Comparison of ENCODE assay signal across 11 cellular contexts in genomic region chr22:32804823-32805585, GRCh38. TPM values are rescaled to one million over a fixed set of nuclear protein-coding genes. Genes with fewer than 3 reads are reported as not detected.
A peak's percentile ranks its signal among the peaks of the same experiment; 100 is the strongest.
DNase-seq lines count a peak whose midpoint lies in the region; ATAC-seq and TF ChIP-seq lines count a peak whose summit lies in the region.
"Had no signal": no experiment of that assay in that cellular context is flagged by ENCODE, and none has a peak within 500 bp of the region (broad histone marks: within the 10 kb centered on the region; RNA-seq: fewer than 3 reads in every experiment).

No MANE protein-coding gene starts in this region.

- H3K27me3 Mint-ChIP-seq in T-helper 17 cell, result peaks cover 82% of the 10 kb centered on the region

- in situ Hi-C loops in astrocyte of the spinal cord (cut with HindIII; ENCODE audit: low sequenced_read_pairs), result no loop called here

- no peak overlapping the region for H3K27ac Mint-ChIP-seq in T-helper 17 cell
- H3K27ac Mint-ChIP-seq: stimulated activated naive B cell treated with anti-CD40 and anti-IgM and Interleukin-4, amounts not matched to agents 10 μg/mL and 1 μg/mL and 100 μg/mL, for 72 hours had no signal

- peak overlapping the region; percentile 88 for H3K4me3 ChIP-seq in astrocyte of the spinal cord (ENCODE audit: low read depth, low read length)
- H3K4me3 ChIP-seq in heart right ventricle, result peak overlapping the region; percentile 78 to 100 (median 97)
- H3K4me3 ChIP-seq in trophoblast cell (ENCODE audit: low read depth, low read length), result no peak overlapping the region
- H3K4me3 ChIP-seq in urinary bladder (ENCODE audit: low read depth, low read length), result peak overlapping the region; percentile 90

- H3K4me1 ChIP-seq in heart right ventricle, result peaks cover 20 to 86% (median 67%) of the 10 kb centered on the region in 9 donors
- H3K4me1 ChIP-seq in trophoblast cell (ENCODE audit: control insufficient read depth in 1 of 2, insufficient read depth in 2 of 2, low read length in 2 of 2), result peaks cover 15 to 29% of the 10 kb centered on the region in 2 experiments
- H3K4me1 ChIP-seq in urinary bladder (ENCODE audit: insufficient read depth), result no peaks in the 10 kb centered on the region

- H3K4me2 ChIP-seq in trophoblast cell (ENCODE audit: low read length), result peak overlapping the region; percentile 73

- H3K36me3 ChIP-seq in heart right ventricle (peaks cover 0 to 16% (median 0%) of the 10 kb centered on the region in 9 donors), trophoblast cell (ENCODE audit: control insufficient read depth in 1 of 2, insufficient read depth in 2 of 2, low read length in 2 of 2) (peaks cover 23 to 43% of the 10 kb centered on the region in 2 experiments), urinary bladder (ENCODE audit: insufficient read depth) (no peaks in the 10 kb centered on the region)

- H4K12ac ChIP-seq in trophoblast cell (ENCODE audit: low read depth, low read length), result no peak overlapping the region

- H3K23ac ChIP-seq in trophoblast cell (ENCODE audit: low read length), result no peak overlapping the region

- no peak overlapping the region for H2AK5ac ChIP-seq in trophoblast cell (ENCODE audit: low read length)

- H2BK120ac ChIP-seq in trophoblast cell (ENCODE audit: insufficient read depth, low read length, poor library complexity), result no peak overlapping the region

- H3K4me1 Mint-ChIP-seq in T-helper 17 cell, result peaks cover 4% of the 10 kb centered on the region

- H3K4ac ChIP-seq in trophoblast cell (ENCODE audit: low read depth, low read length), result no peak overlapping the region

- H2BK12ac ChIP-seq in trophoblast cell (ENCODE audit: low read length), result no peak overlapping the region

- H2AFZ ChIP-seq in trophoblast cell (ENCODE audit: insufficient read depth, low read length, poor library complexity), result no peak overlapping the region

- H3K9me3 ChIP-seq in heart right ventricle (no peaks in the 10 kb centered on the region), trophoblast cell (ENCODE audit: insufficient read depth, low read depth, low read length) (peaks cover 2% of the 10 kb centered on the region), T-helper 17 cell (ENCODE audit: control insufficient read depth, low read length, poor library complexity, severe bottlenecking) (no peaks in the 10 kb centered on the region)

- no peak overlapping the region for H4K91ac ChIP-seq in trophoblast cell (ENCODE audit: low read depth, low read length)

- no peak overlapping the region for H3K18ac ChIP-seq in trophoblast cell (ENCODE audit: low read length)

- ATAC-seq in heart right ventricle (no peak), GM21737 (IDR thresholded peaks at IDR 0.05; ENCODE audit: unreplicated experiment) (no peak), GM19395 (IDR thresholded peaks at IDR 0.05; ENCODE audit: unreplicated experiment) (no peak), T-helper 17 cell (no peak)
- ATAC-seq: activated CD4-positive, CD25-positive, alpha-beta regulatory T cell treated with anti-CD3 and anti-CD28 coated beads, Interleukin-2, amount 50 U/mL, for 24 hours; stimulated activated naive B cell treated with anti-CD40 and anti-IgM and Interleukin-4, amounts not matched to agents 10 μg/mL and 1 μg/mL and 100 μg/mL, for 72 hours had no signal

- H3K4me3 Mint-ChIP-seq in T-helper 17 cell, result no peak overlapping the region
- H3K4me3 Mint-ChIP-seq: stimulated activated naive B cell treated with anti-CD40 and anti-IgM and Interleukin-4, amounts not matched to agents 10 μg/mL and 1 μg/mL and 100 μg/mL, for 72 hours had no signal

- DNase-seq in astrocyte of the spinal cord (ENCODE audit: low read depth, low spot score), result no peak
- DNase-seq in heart right ventricle, result peak in 1 of 2 donors; percentile 40
- DNase-seq in trophoblast cell, result peak in 1 of 2 donors; percentile 30
- DNase-seq in T-helper 17 cell, result no peak
- DNase-seq: activated T-cell treated with anti-CD3 and anti-CD28 coated beads, Interleukin-2, amount 50 U/mL, for 48 hours; stimulated activated naive B cell treated with anti-CD40 and anti-IgM and Interleukin-4, amounts not matched to agents 10 μg/mL and 1 μg/mL and 100 μg/mL, for 72 hours had no signal

- H3K79me1 ChIP-seq in trophoblast cell (ENCODE audit: low read length), result peaks cover 16% of the 10 kb centered on the region

- no peak overlapping the region for H2BK5ac ChIP-seq in trophoblast cell (ENCODE audit: low read depth, low read length, poor library complexity)

- peak overlapping the region in 9 of 10 donors; percentile 84 to 96 (median 89) for H3K27ac ChIP-seq in heart right ventricle
- no peak overlapping the region for H3K27ac ChIP-seq in trophoblast cell (ENCODE audit: low read depth, low read length)
- no peak overlapping the region for H3K27ac ChIP-seq in urinary bladder (ENCODE audit: low read depth)
- H3K27ac ChIP-seq: epithelial cell of prostate had no signal

- TF ChIP-seq CTCF in astrocyte of the spinal cord (IDR thresholded peaks at IDR 0.05; ENCODE audit: low read depth, low read length) (no peak), heart right ventricle (IDR thresholded peaks at IDR 0.05) (no peak)

- WGBS in heart right ventricle, 2 donors, result 31 to 35% methylated on average over 12 of the region's 12 CpGs
- WGBS in trophoblast cell (ENCODE audit: extremely low coverage, insufficient coverage, insufficient read length), result no CpG with 5 or more reads among the region's 12 CpGs
- 53% methylated on average over 12 of the region's 12 CpGs for WGBS in urinary bladder

- no peak overlapping the region for H3K14ac ChIP-seq in trophoblast cell (ENCODE audit: low read length)

- no peak overlapping the region for H3K9ac ChIP-seq in trophoblast cell (ENCODE audit: low read length)

- H3K27me3 ChIP-seq in heart right ventricle (peaks cover 0 to 24% (median 0%) of the 10 kb centered on the region in 7 donors), trophoblast cell (ENCODE audit: insufficient read depth, low read length) (no peaks in the 10 kb centered on the region)

- no peak overlapping the region for H4K8ac ChIP-seq in trophoblast cell (ENCODE audit: low read depth, low read length)

- peaks cover 3% of the 10 kb centered on the region for H3K36me3 Mint-ChIP-seq in T-helper 17 cell (ENCODE audit: low read depth)
- H3K36me3 Mint-ChIP-seq: stimulated activated naive B cell treated with anti-CD40 and anti-IgM and Interleukin-4, amounts not matched to agents 10 μg/mL and 1 μg/mL and 100 μg/mL, for 72 hours had no signal

- H3K79me2 ChIP-seq in trophoblast cell (ENCODE audit: control insufficient read depth, insufficient read depth, low read length, poor library complexity), result peaks cover 23% of the 10 kb centered on the region

- intact Hi-C loops in heart right ventricle (cut with DNase I), result loop anchor here in 8 of 10 donors (1.0 to 10.0 kb wide), 9 partner anchors 32 to 192 kb away; no protein-coding TSS in a partner anchor

RNA-seq across cellular contexts. Expression of gene TIMP3, which starts 3.5 kb away (rescaled TPM):
- total RNA-seq in heart right ventricle (100 to 1,000 TPM in 9 of 10 donors, 10 to 100 TPM in 1; 91.9 to 380 (median 166) TPM), urinary bladder (217 TPM), T-helper 17 cell (under 1 TPM in 1 of 2 donors, not detected in 1; 0.26 TPM)
- polyA plus RNA-seq in heart right ventricle (100 to 1,000 TPM; 134 to 173 TPM), urinary bladder (212 TPM)
- polyA plus RNA-seq in trophoblast cell (2013), result 973 and 1,084 TPM in 2 replicates

Comparison
In these comparisons a context has a peak if more than half of its experiments do, and no peak if none do; other contexts are left out.
1. H3K27ac ChIP-seq: peak in heart right ventricle (9 of 10); none in trophoblast cell (single experiment) and urinary bladder (single experiment).
2. RNA of gene TIMP3, which starts 3.5 kb away (total RNA-seq): 217 TPM in urinary bladder (single experiment) and 91.9 to 380 TPM in heart right ventricle; 0.26 TPM in T-helper 17 cell; every median in the first group is over 10 times any median in the second.